In the genomic region with DNA sequence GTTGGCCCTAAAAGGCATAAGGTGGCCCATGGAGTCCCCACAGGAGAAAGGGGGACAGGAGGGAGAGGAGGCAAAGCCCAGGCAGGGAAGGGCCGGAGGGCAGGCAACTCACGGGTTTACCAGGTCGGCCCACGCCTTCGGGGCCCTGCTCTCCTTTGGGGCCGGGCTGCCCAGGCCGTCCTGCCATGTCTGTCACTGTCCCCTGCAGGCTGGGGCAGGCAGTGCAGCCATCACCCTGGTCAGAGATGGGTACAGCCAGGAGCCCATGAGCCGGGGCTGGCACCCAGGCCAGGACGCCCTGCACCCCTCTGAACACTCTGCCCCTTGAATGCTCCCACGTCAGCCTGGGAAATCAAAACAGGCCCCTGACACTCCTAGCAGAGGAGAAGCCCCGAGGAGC, we compare ENCODE assay signal across 1 cellular context.
TF ChIP-seq lines count a peak whose summit lies in the region.

No MANE protein-coding gene starts in this region.

TF ChIP-seq in liver, 16 proteins besides CTCF, POLR2A, EP300 and RAD21:
- TF ChIP-seq MAX (IDR thresholded peaks at IDR 0.05): no peak
- TF ChIP-seq GABPA (IDR thresholded peaks at IDR 0.05 in 1 of 2, conservative IDR thresholded peaks at IDR 0.05 in 1 of 2): no peak
- TF ChIP-seq, protein P1, sequence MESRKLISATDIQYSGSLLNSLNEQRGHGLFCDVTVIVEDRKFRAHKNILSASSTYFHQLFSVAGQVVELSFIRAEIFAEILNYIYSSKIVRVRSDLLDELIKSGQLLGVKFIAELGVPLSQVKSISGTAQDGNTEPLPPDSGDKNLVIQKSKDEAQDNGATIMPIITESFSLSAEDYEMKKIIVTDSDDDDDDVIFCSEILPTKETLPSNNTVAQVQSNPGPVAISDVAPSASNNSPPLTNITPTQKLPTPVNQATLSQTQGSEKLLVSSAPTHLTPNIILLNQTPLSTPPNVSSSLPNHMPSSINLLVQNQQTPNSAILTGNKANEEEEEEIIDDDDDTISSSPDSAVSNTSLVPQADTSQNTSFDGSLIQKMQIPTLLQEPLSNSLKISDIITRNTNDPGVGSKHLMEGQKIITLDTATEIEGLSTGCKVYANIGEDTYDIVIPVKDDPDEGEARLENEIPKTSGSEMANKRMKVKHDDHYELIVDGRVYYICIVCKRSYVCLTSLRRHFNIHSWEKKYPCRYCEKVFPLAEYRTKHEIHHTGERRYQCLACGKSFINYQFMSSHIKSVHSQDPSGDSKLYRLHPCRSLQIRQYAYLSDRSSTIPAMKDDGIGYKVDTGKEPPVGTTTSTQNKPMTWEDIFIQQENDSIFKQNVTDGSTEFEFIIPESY (IDR thresholded peaks at IDR 0.05): no peak
- no peak for TF ChIP-seq YY1 (IDR thresholded peaks at IDR 0.05)
- no peak for TF ChIP-seq RXRA (IDR thresholded peaks at IDR 0.05)
- no peak for TF ChIP-seq HNF4A (conservative IDR thresholded peaks at IDR 0.05)
- no peak for TF ChIP-seq ATF3 (IDR thresholded peaks at IDR 0.05)
- TF ChIP-seq JUND (IDR thresholded peaks at IDR 0.05): no peak
- no peak for TF ChIP-seq FOXA2 (IDR thresholded peaks at IDR 0.05)
- TF ChIP-seq, protein P2, sequence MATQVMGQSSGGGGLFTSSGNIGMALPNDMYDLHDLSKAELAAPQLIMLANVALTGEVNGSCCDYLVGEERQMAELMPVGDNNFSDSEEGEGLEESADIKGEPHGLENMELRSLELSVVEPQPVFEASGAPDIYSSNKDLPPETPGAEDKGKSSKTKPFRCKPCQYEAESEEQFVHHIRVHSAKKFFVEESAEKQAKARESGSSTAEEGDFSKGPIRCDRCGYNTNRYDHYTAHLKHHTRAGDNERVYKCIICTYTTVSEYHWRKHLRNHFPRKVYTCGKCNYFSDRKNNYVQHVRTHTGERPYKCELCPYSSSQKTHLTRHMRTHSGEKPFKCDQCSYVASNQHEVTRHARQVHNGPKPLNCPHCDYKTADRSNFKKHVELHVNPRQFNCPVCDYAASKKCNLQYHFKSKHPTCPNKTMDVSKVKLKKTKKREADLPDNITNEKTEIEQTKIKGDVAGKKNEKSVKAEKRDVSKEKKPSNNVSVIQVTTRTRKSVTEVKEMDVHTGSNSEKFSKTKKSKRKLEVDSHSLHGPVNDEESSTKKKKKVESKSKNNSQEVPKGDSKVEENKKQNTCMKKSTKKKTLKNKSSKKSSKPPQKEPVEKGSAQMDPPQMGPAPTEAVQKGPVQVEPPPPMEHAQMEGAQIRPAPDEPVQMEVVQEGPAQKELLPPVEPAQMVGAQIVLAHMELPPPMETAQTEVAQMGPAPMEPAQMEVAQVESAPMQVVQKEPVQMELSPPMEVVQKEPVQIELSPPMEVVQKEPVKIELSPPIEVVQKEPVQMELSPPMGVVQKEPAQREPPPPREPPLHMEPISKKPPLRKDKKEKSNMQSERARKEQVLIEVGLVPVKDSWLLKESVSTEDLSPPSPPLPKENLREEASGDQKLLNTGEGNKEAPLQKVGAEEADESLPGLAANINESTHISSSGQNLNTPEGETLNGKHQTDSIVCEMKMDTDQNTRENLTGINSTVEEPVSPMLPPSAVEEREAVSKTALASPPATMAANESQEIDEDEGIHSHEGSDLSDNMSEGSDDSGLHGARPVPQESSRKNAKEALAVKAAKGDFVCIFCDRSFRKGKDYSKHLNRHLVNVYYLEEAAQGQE (IDR thresholded peaks at IDR 0.05): no peak
- no peak for TF ChIP-seq SP1 (IDR thresholded peaks at IDR 0.05)
- TF ChIP-seq NR2F2 (IDR thresholded peaks at IDR 0.05): no peak
- TF ChIP-seq HNF4G (IDR thresholded peaks at IDR 0.05): no peak
- TF ChIP-seq FOXA1 (IDR thresholded peaks at IDR 0.05): no peak
- TF ChIP-seq TAF1 (conservative IDR thresholded peaks at IDR 0.05): no peak
- TF ChIP-seq EGR1 (IDR thresholded peaks at IDR 0.05; ENCODE audit: low read depth in 2 of 2): no peak
